ENCODE assay signal across 8 cellular contexts in genomic region chr2:187552959-187553681, GRCh38. TPM values are rescaled to one million over a fixed set of nuclear protein-coding genes. Genes with fewer than 3 reads are reported as not detected.
DNase-seq lines count a peak whose midpoint lies in the region; ATAC-seq, FAIRE-seq and TF ChIP-seq lines count a peak whose summit lies in the region.

No MANE protein-coding gene starts in this region.

- peak overlapping the region; percentile 98 for H3K9ac ChIP-seq in mesenchymal stem cell (ENCODE audit: low read length)

- ATAC-seq in A549 (peak; percentile 70 to 78; a peak in 4 of 6 replicates), HG03060 (IDR thresholded peaks at IDR 0.05; ENCODE audit: low read depth, unreplicated experiment) (peak; percentile 66)

- no peak overlapping the region for H2AK5ac ChIP-seq in mesenchymal stem cell (ENCODE audit: low read length, severe bottlenecking)

- H3K4ac ChIP-seq in mesenchymal stem cell (ENCODE audit: low read depth in 1 of 2, low read length in 2 of 2): no peak overlapping the region

- H3K36me3 Mint-ChIP-seq in MCF 10A (ENCODE audit: insufficient read depth, unreplicated experiment): peaks cover 4% of the 10 kb centered on the region
- H3K36me3 Mint-ChIP-seq in activated CD4-positive, alpha-beta T cell treated with anti-CD3 and anti-CD28 coated beads, Interleukin-2, amount 10 ng/mL, durations not matched to agents 24 days and 14 days (ENCODE audit: low read depth): no peaks in the 10 kb centered on the region

- no peak for TF ChIP-seq POLR2A in A549 (IDR thresholded peaks at IDR 0.05; ENCODE audit: low read length)

- H4K91ac ChIP-seq in mesenchymal stem cell (ENCODE audit: low read length): no peak overlapping the region

- H3K4me1 Mint-ChIP-seq in MCF 10A (ENCODE audit: insufficient read depth, unreplicated experiment): peaks cover 23% of the 10 kb centered on the region
- peaks cover 8% of the 10 kb centered on the region for H3K4me1 Mint-ChIP-seq in activated CD4-positive, alpha-beta T cell treated with anti-CD3 and anti-CD28 coated beads, Interleukin-2, amount 10 ng/mL, durations not matched to agents 24 days and 14 days

- no peaks in the 10 kb centered on the region for H3K9me3 ChIP-seq in A549
- H3K9me3 ChIP-seq in mesenchymal stem cell (ENCODE audit: control insufficient read depth, low read length): no peaks in the 10 kb centered on the region

- peaks cover 1% of the 10 kb centered on the region for H3K79me1 ChIP-seq in mesenchymal stem cell (replicated peaks; ENCODE audit: low read length, poor library complexity, severe bottlenecking)

- no peak for TF ChIP-seq RAD21 in A549 (conservative IDR thresholded peaks at IDR 0.05 in 1 of 2, IDR thresholded peaks at IDR 0.05 in 1 of 2)

- H3K4me3 ChIP-seq in A549 (peak overlapping the region; percentile 66), mesenchymal stem cell (ENCODE audit: insufficient read depth in 1 of 2, low read depth in 1 of 2, low read length in 2 of 2) (peak overlapping the region in 1 of 2 experiments; percentile 86)

- H2BK12ac ChIP-seq in mesenchymal stem cell (ENCODE audit: low read length in 2 of 2): no peak overlapping the region

- H2BK120ac ChIP-seq in mesenchymal stem cell (ENCODE audit: low read depth, low read length): no peak overlapping the region

- POLR2A ChIA-PET in A549 (lab: Yijun Ruan, JAX): interaction anchor here (0.7 kb wide), 2 partner anchors 18 to 22 kb away, joined by 3 to 4 read pairs; no protein-coding TSS in a partner anchor
- POLR2A ChIA-PET in MCF 10A (lab: Yijun Ruan, JAX): interaction anchor here (1.5 to 2.8 kb wide), 6 partner anchors 12 to 53 kb away, joined by 3 to 25 read pairs (median 6); no protein-coding TSS in a partner anchor

- peak overlapping the region; percentile 87 for H3K4me3 Mint-ChIP-seq in MCF 10A (ENCODE audit: unreplicated experiment)
- no peak overlapping the region for H3K4me3 Mint-ChIP-seq in activated CD4-positive, alpha-beta T cell treated with anti-CD3 and anti-CD28 coated beads, Interleukin-2, amount 10 ng/mL, durations not matched to agents 24 days and 14 days

- 4% methylated on average over 2 of the region's 2 CpGs for WGBS in A549 (ENCODE audit: missing lambda C conversion rate)
- no CpG with 5 or more reads among the region's 2 CpGs for WGBS in mesenchymal stem cell

- peak overlapping the region; percentile 98 for H3K27ac Mint-ChIP-seq in MCF 10A (ENCODE audit: low read depth, unreplicated experiment)
- no peak overlapping the region for H3K27ac Mint-ChIP-seq in activated CD4-positive, alpha-beta T cell treated with anti-CD3 and anti-CD28 coated beads, Interleukin-2, amount 10 ng/mL, durations not matched to agents 24 days and 14 days

- intact Hi-C loops in MCF 10A (cut with micrococcal nuclease): no loop called here
- intact Hi-C loops in activated CD4-positive, alpha-beta T cell treated with anti-CD3 and anti-CD28 coated beads, Interleukin-2, amount 10 ng/mL, durations not matched to agents 24 days and 14 days (cut with micrococcal nuclease): loop anchor here (1.0 kb wide), 1 partner anchor 33 kb away; no protein-coding TSS in a partner anchor

- no peak overlapping the region for H2AFZ ChIP-seq in mesenchymal stem cell (ENCODE audit: low read depth, low read length)

- H3K27ac ChIP-seq in A549: peak overlapping the region; percentile 79 to 92
- H3K27ac ChIP-seq in mesenchymal stem cell (ENCODE audit: low read length, poor library complexity, severe bottlenecking): no peak overlapping the region
- H3K27ac ChIP-seq in substantia nigra (ENCODE audit: low read depth, low read length, poor library complexity, severe bottlenecking): no peak overlapping the region

- H3K23ac ChIP-seq in mesenchymal stem cell (ENCODE audit: low read length in 2 of 2): no peak overlapping the region

- no peaks in the 10 kb centered on the region for H3K27me3 Mint-ChIP-seq in MCF 10A (ENCODE audit: insufficient read depth, unreplicated experiment)
- H3K27me3 Mint-ChIP-seq in activated CD4-positive, alpha-beta T cell treated with anti-CD3 and anti-CD28 coated beads, Interleukin-2, amount 10 ng/mL, durations not matched to agents 24 days and 14 days: peaks cover 17% of the 10 kb centered on the region

- H3K4me2 ChIP-seq in A549 (peak overlapping the region; percentile 93), mesenchymal stem cell (ENCODE audit: low read length, poor library complexity, severe bottlenecking) (no peak overlapping the region)

- no peak overlapping the region for H3K18ac ChIP-seq in mesenchymal stem cell (ENCODE audit: low read depth in 1 of 2, low read length in 2 of 2)

- H3K14ac ChIP-seq in mesenchymal stem cell (ENCODE audit: low read length in 2 of 2): no peak overlapping the region

- H3K9me3 Mint-ChIP-seq in MCF 10A (ENCODE audit: unreplicated experiment): no peaks in the 10 kb centered on the region
- no peaks in the 10 kb centered on the region for H3K9me3 Mint-ChIP-seq in activated CD4-positive, alpha-beta T cell treated with anti-CD3 and anti-CD28 coated beads, Interleukin-2, amount 10 ng/mL, durations not matched to agents 24 days and 14 days

- TF ChIP-seq CTCF in A549 (IDR thresholded peaks at IDR 0.05) (no peak), MCF 10A (IDR thresholded peaks at IDR 0.05; ENCODE audit: unreplicated experiment) (no peak)

- H3K27me3 ChIP-seq in mesenchymal stem cell (ENCODE audit: control insufficient read depth in 1 of 2, insufficient read depth in 1 of 2, low read length in 2 of 2): no peaks in the 10 kb centered on the region

- H3K4me1 ChIP-seq in A549 (peaks cover 57% of the 10 kb centered on the region), mesenchymal stem cell (ENCODE audit: control insufficient read depth, insufficient read depth, low read depth, low read length) (no peaks in the 10 kb centered on the region)

- DNase-seq in A549 (ENCODE audit: low read depth in 1 of 2, low spot score in 1 of 2) (peak in 1 of 2 experiments; percentile 71), MCF 10A (ENCODE audit: unreplicated experiment) (peak; percentile 76), mesenchymal stem cell (peak; percentile 87), NCI-H2227 (lab: John Stamatoyannopoulos, UW; ENCODE audit: unreplicated experiment) (no peak), NCI-H2171 (lab: John Stamatoyannopoulos, UW) (no peak), substantia nigra (lab: John Stamatoyannopoulos, UW) (no peak)
- no peak for DNase-seq in activated CD4-positive, alpha-beta T cell treated with anti-CD3 and anti-CD28 coated beads, Interleukin-2, amount 10 ng/mL, durations not matched to agents 24 days and 14 days

- CTCF ChIA-PET in A549 (lab: Yijun Ruan, JAX) (interaction anchor here (1.1 kb wide), 1 partner anchor 53 kb away, joined by 4 read pairs; no protein-coding TSS in a partner anchor), MCF 10A (lab: Yijun Ruan, JAX) (interaction anchor here (0.7 to 1.2 kb wide), 2 partner anchors 28 to 53 kb away, joined by 3 to 5 read pairs; no protein-coding TSS in a partner anchor)

- peaks cover 0 to 3% of the 10 kb centered on the region in 2 experiments for H3K36me3 ChIP-seq in mesenchymal stem cell (ENCODE audit: control insufficient read depth in 1 of 2, insufficient read depth in 2 of 2, low read depth in 1 of 2, low read length in 2 of 2)

- BruUV-seq in MCF 10A (replicated peaks; lab: Mats Ljungman, UMichigan): TSS peak; percentile 48

- H2BK15ac ChIP-seq in mesenchymal stem cell (ENCODE audit: low read depth, poor library complexity, severe bottlenecking): no peak overlapping the region

- TF ChIP-seq EP300 in A549 (IDR thresholded peaks at IDR 0.05): no peak

- H2BK5ac ChIP-seq in mesenchymal stem cell (ENCODE audit: low read depth, low read length, poor library complexity, severe bottlenecking): no peak overlapping the region

- no peak overlapping the region for H4K8ac ChIP-seq in mesenchymal stem cell (ENCODE audit: low read length)

- FAIRE-seq in A549 (lab: Jason Lieb, UNC): peak; percentile 7

TF ChIP-seq in A549, 52 proteins besides CTCF, POLR2A, EP300 and RAD21 (continues in another document):
- TF ChIP-seq RARB (CRISPR knock-in tag; IDR thresholded peaks at IDR 0.05) (no peak; the same call in 1 of the 2 replicates), BHLHE40 (IDR thresholded peaks at IDR 0.05; ENCODE audit: low read depth, low read length) (no peak), JUN (IDR thresholded peaks at IDR 0.05) (peak in 1 of 2 experiments; percentile 60; a peak in 1 of 5 replicates), SREBF2 (IDR thresholded peaks at IDR 0.05) (no peak), FOSL2 (IDR thresholded peaks at IDR 0.05) (peak; percentile 70; the same call in 1 of the 2 replicates), FOSL2 (CRISPR knock-in tag; IDR thresholded peaks at IDR 0.05) (peak; percentile 94), TFCP2L1 (CRISPR knock-in tag; IDR thresholded peaks at IDR 0.05) (no peak), HOXA7 (CRISPR knock-in tag; IDR thresholded peaks at IDR 0.05) (peak; percentile 52; the same call in 1 of the 2 replicates), CBX8 (IDR thresholded peaks at IDR 0.05) (no peak), ZC3H11A (IDR thresholded peaks at IDR 0.05) (no peak), MAZ (IDR thresholded peaks at IDR 0.05; ENCODE audit: borderline replicate concordance, low read depth, low read length) (no peak), PHF8 (IDR thresholded peaks at IDR 0.05; ENCODE audit: borderline replicate concordance, low read depth) (no peak), MYC (IDR thresholded peaks at IDR 0.05; ENCODE audit: borderline replicate concordance, low read length) (no peak), TP53 (CRISPR knock-in tag; IDR thresholded peaks at IDR 0.05) (no peak), FOSB (CRISPR knock-in tag; IDR thresholded peaks at IDR 0.05) (no peak)

RNA-seq across cellular contexts. Expression of gene TFPI, which starts 1.1 kb away (rescaled TPM):
- polyA plus RNA-seq in A549 (2011; rRNA removed): 104 and 107 TPM in 2 replicates
- polyA plus RNA-seq in A549 (2012; cell fraction: cytosol; rRNA removed): 5.3 and 5.4 TPM in 2 replicates
- 4.4 and 8.1 TPM in 2 replicates for polyA plus RNA-seq in A549 (2012; cell fraction: nucleus; rRNA removed)
- 12.3 to 18.7 TPM (median 14.3 TPM) in 3 replicates for polyA plus RNA-seq in A549 (2017; fragmentation: RNase III; extraction: RNeasy Plus Mini Kit Qiagen cat#74134 plus additional on column Dnase treatment)
- 49.1 and 67.2 TPM in 2 replicates for polyA minus RNA-seq in A549 (2011; rRNA and poly(A)+ RNA removed)
- 67.4 and 71.1 TPM in 2 replicates for total RNA-seq in MCF 10A (2022)
- polyA plus RNA-seq in mesenchymal stem cell (2013, experiment 1 of 2): 486 TPM
- polyA plus RNA-seq in mesenchymal stem cell (2013, experiment 2 of 2): 510 TPM
- total RNA-seq in activated CD4-positive, alpha-beta T cell treated with anti-CD3 and anti-CD28 coated beads, Interleukin-2, amount 10 ng/mL, durations not matched to agents 24 days and 14 days: 1.2 and 1.5 TPM in 2 replicates

Comparison
In these comparisons a context has a peak if more than half of its experiments do, and no peak if none do; other contexts are left out.
1. DNase-seq: peak in MCF 10A (single experiment) and mesenchymal stem cell (single experiment); none in NCI-H2227 (single experiment), NCI-H2171 (single experiment), substantia nigra (0 of 49) and activated CD4-positive, alpha-beta T cell treated with anti-CD3 and anti-CD28 coated beads, Interleukin-2, amount 10 ng/mL, durations not matched to agents 24 days and 14 days (single experiment).
2. H3K27ac ChIP-seq: peak in A549 (2 of 2); none in mesenchymal stem cell (single experiment) and substantia nigra (single experiment).
3. RNA of gene TFPI, which starts 1.1 kb away (total RNA-seq): 67.4 to 71.1 TPM in MCF 10A; 1.2 to 1.5 TPM in activated CD4-positive, alpha-beta T cell treated with anti-CD3 and anti-CD28 coated beads, Interleukin-2, amount 10 ng/mL, durations not matched to agents 24 days and 14 days; every median in the first group is over 10 times any median in the second.